Comparison of ENCODE assay signal across 7 cellular contexts in genomic region chr6:52663935-52664184, GRCh38. TPM values are rescaled to one million over a fixed set of nuclear protein-coding genes. Genes with fewer than 3 reads are reported as not detected.
A peak's percentile ranks its signal among the peaks of the same experiment; 100 is the strongest.
DNase-seq lines count a peak whose midpoint lies in the region; ATAC-seq and TF ChIP-seq lines count a peak whose summit lies in the region.

No MANE protein-coding gene starts in this region.

- H3K23ac ChIP-seq in mesenchymal stem cell (ENCODE audit: low read length in 2 of 2): no peak overlapping the region

- H2AFZ ChIP-seq in mammary epithelial cell (ENCODE audit: low read depth, low read length) (peak overlapping the region; percentile 91), mesenchymal stem cell (ENCODE audit: low read depth, low read length) (no peak overlapping the region)

- TF ChIP-seq CTCF in mammary epithelial cell (conservative IDR thresholded peaks at IDR 0.05 in 1 of 2, IDR thresholded peaks at IDR 0.05 in 1 of 2; ENCODE audit: extremely low read depth in 1 of 2, insufficient read depth in 1 of 2, low read depth in 1 of 2, low read length in 2 of 2): no peak
- TF ChIP-seq CTCF in type B pancreatic cell (conservative IDR thresholded peaks at IDR 0.05): peak; percentile 64

- H3K4me2 ChIP-seq in mammary epithelial cell (ENCODE audit: insufficient read depth, low read depth, low read length): peak overlapping the region; percentile 95
- H3K4me2 ChIP-seq in mesenchymal stem cell (ENCODE audit: low read length, poor library complexity, severe bottlenecking): peak overlapping the region; percentile 100

- H4K8ac ChIP-seq in mesenchymal stem cell (ENCODE audit: low read length): no peak overlapping the region

- no peaks in the 10 kb centered on the region for H3K27me3 Mint-ChIP-seq in type B pancreatic cell
- H3K27me3 Mint-ChIP-seq in stimulated activated memory B cell treated with anti-CD40 and anti-IgM and Interleukin-4, amounts not matched to agents 10 μg/mL and 1 μg/mL and 100 μg/mL, for 72 hours: no peaks in the 10 kb centered on the region

- peak overlapping the region in 1 of 2 experiments; percentile 38 for H3K14ac ChIP-seq in mesenchymal stem cell (ENCODE audit: low read length in 2 of 2)

- H3K9me3 ChIP-seq in HUES6 (ENCODE audit: control insufficient read depth, insufficient read depth, low read depth, low read length) (no peaks in the 10 kb centered on the region), mammary epithelial cell (replicated peaks; ENCODE audit: insufficient read depth, low read length) (no peaks in the 10 kb centered on the region), mesenchymal stem cell (ENCODE audit: control insufficient read depth, low read length) (no peaks in the 10 kb centered on the region)

- ATAC-seq in stimulated activated memory B cell treated with anti-CD40 and anti-IgM and Interleukin-4, amounts not matched to agents 10 μg/mL and 1 μg/mL and 100 μg/mL, for 72 hours: no peak

- H3K4me3 Mint-ChIP-seq in type B pancreatic cell: no peak overlapping the region
- H3K4me3 Mint-ChIP-seq in stimulated activated memory B cell treated with anti-CD40 and anti-IgM and Interleukin-4, amounts not matched to agents 10 μg/mL and 1 μg/mL and 100 μg/mL, for 72 hours: no peak overlapping the region

- H3K27me3 ChIP-seq in HUES6 (ENCODE audit: control insufficient read depth, insufficient read depth, low read length) (peaks cover 5% of the 10 kb centered on the region; the same call in 1 of the 2 replicates), mammary epithelial cell (ENCODE audit: insufficient read depth, low read length) (no peaks in the 10 kb centered on the region), mesenchymal stem cell (ENCODE audit: control insufficient read depth in 1 of 2, insufficient read depth in 1 of 2, low read length in 2 of 2) (no peaks in the 10 kb centered on the region)

- peak overlapping the region; percentile 62 for H2BK15ac ChIP-seq in mesenchymal stem cell (ENCODE audit: low read depth, poor library complexity, severe bottlenecking)

- H3K36me3 ChIP-seq in HUES6 (ENCODE audit: control insufficient read depth, insufficient read depth, low read length): peaks cover 12% of the 10 kb centered on the region
- H3K36me3 ChIP-seq in mammary epithelial cell (ENCODE audit: insufficient read depth, low read length): no peaks in the 10 kb centered on the region
- H3K36me3 ChIP-seq in mesenchymal stem cell (ENCODE audit: control insufficient read depth in 1 of 2, insufficient read depth in 2 of 2, low read depth in 1 of 2, low read length in 2 of 2): peaks cover 0 to 16% of the 10 kb centered on the region in 2 experiments

- CTCF ChIA-PET in mammary epithelial cell (lab: Charles Lee; ENCODE audit: low non-redundant PET): no interaction called here

- H3K79me2 ChIP-seq in mammary epithelial cell (ENCODE audit: insufficient read depth, low read length): no peaks in the 10 kb centered on the region

- in situ Hi-C loops in mammary epithelial cell (cut with MboI; ENCODE audit: low sequenced_read_pairs in 2 of 2): loop anchor here (5.0 to 25.0 kb wide), 4 partner anchors 247 to 502 kb away; no protein-coding TSS in a partner anchor

- 2% methylated on average over 11 of the region's 11 CpGs for WGBS in mammary epithelial cell (ENCODE audit: low coverage, missing lambda C conversion rate)
- WGBS in mesenchymal stem cell: under 1% methylated on average over 9 of the region's 11 CpGs

- H2BK12ac ChIP-seq in mesenchymal stem cell (ENCODE audit: low read length in 2 of 2): no peak overlapping the region

- peaks cover 25% of the 10 kb centered on the region for H3K79me1 ChIP-seq in mesenchymal stem cell (replicated peaks; ENCODE audit: low read length, poor library complexity, severe bottlenecking)

- H3K9ac ChIP-seq in HUES6 (ENCODE audit: low read length) (peak overlapping the region; percentile 34), mammary epithelial cell (ENCODE audit: insufficient read depth, low read length) (peak overlapping the region; percentile 39), mesenchymal stem cell (ENCODE audit: low read length) (peak overlapping the region; percentile 85)

- no peak overlapping the region for H4K91ac ChIP-seq in mesenchymal stem cell (ENCODE audit: low read length)

- no peak overlapping the region for H2BK5ac ChIP-seq in mesenchymal stem cell (ENCODE audit: low read depth, low read length, poor library complexity, severe bottlenecking)

- H2BK120ac ChIP-seq in mesenchymal stem cell (ENCODE audit: low read depth, low read length): no peak overlapping the region

- no peak overlapping the region for H3K27ac Mint-ChIP-seq in type B pancreatic cell
- H3K27ac Mint-ChIP-seq in stimulated activated memory B cell treated with anti-CD40 and anti-IgM and Interleukin-4, amounts not matched to agents 10 μg/mL and 1 μg/mL and 100 μg/mL, for 72 hours: no peak overlapping the region

- intact Hi-C loops in mammary epithelial cell (cut with micrococcal nuclease): loop anchor here (1.0 to 10.0 kb wide), 11 partner anchors 32 to 821 kb away; partner anchors contain the start of genes EFHC1, GSTA4 and MCM3

- no peak for DNase-seq in mammary epithelial cell
- DNase-seq in mesenchymal stem cell: no peak
- DNase-seq in type B pancreatic cell (ENCODE audit: extremely low spot score, unreplicated experiment): no peak
- no peak for DNase-seq in activated T-cell treated with anti-CD3 and anti-CD28 coated beads for 4 hours
- no peak for DNase-seq in NCI-H2227 treated with DMSO at 0.1 percent for 48 hours (lab: John Stamatoyannopoulos, UW)

- H3K4ac ChIP-seq in mesenchymal stem cell (ENCODE audit: low read depth in 1 of 2, low read length in 2 of 2): no peak overlapping the region

- H3K27ac ChIP-seq in HUES6 (ENCODE audit: low read depth, low read length): no peak overlapping the region
- peak overlapping the region; percentile 24 for H3K27ac ChIP-seq in mammary epithelial cell (ENCODE audit: insufficient read depth, low read depth, low read length)
- H3K27ac ChIP-seq in mesenchymal stem cell (ENCODE audit: low read length, poor library complexity, severe bottlenecking): no peak overlapping the region

- peak overlapping the region in 1 of 2 experiments; percentile 67 for H3K18ac ChIP-seq in mesenchymal stem cell (ENCODE audit: low read depth in 1 of 2, low read length in 2 of 2)

- dilution Hi-C loops in mammary epithelial cell (cut with HindIII; ENCODE audit: low sequenced_read_pairs): loop anchor here (10.0 to 25.0 kb wide), 2 partner anchors 252 to 379 kb away; partner anchors contain the start of genes EFHC1 and MCM3

- no peaks in the 10 kb centered on the region for H3K9me3 Mint-ChIP-seq in type B pancreatic cell
- H3K9me3 Mint-ChIP-seq in stimulated activated memory B cell treated with anti-CD40 and anti-IgM and Interleukin-4, amounts not matched to agents 10 μg/mL and 1 μg/mL and 100 μg/mL, for 72 hours: no peaks in the 10 kb centered on the region

- BruUV-seq in mammary epithelial cell (replicated peaks; lab: Mats Ljungman, UMichigan): no TSS peak

- H3K4me1 Mint-ChIP-seq in type B pancreatic cell (ENCODE audit: unreplicated experiment): peaks cover 4% of the 10 kb centered on the region
- no peaks in the 10 kb centered on the region for H3K4me1 Mint-ChIP-seq in stimulated activated memory B cell treated with anti-CD40 and anti-IgM and Interleukin-4, amounts not matched to agents 10 μg/mL and 1 μg/mL and 100 μg/mL, for 72 hours

- H2AK5ac ChIP-seq in mesenchymal stem cell (ENCODE audit: low read length, severe bottlenecking): no peak overlapping the region

- H3K4me3 ChIP-seq in HUES6 (ENCODE audit: low read depth, low read length) (peak overlapping the region; percentile 83), mammary epithelial cell (replicated peaks in 1 of 3; ENCODE audit: insufficient read depth in 1 of 3, low read depth in 2 of 3, low read length in 3 of 3) (peak overlapping the region; percentile 66 to 71 (median 70)), mesenchymal stem cell (ENCODE audit: insufficient read depth in 1 of 2, low read depth in 1 of 2, low read length in 2 of 2) (peak overlapping the region; percentile 73 to 92)

- H3K4me1 ChIP-seq in HUES6 (ENCODE audit: control insufficient read depth, insufficient read depth, low read length): peaks cover 5% of the 10 kb centered on the region; the same call in 1 of the 2 replicates
- peaks cover 16% of the 10 kb centered on the region for H3K4me1 ChIP-seq in mammary epithelial cell (ENCODE audit: insufficient read depth, low read length)
- H3K4me1 ChIP-seq in mesenchymal stem cell (ENCODE audit: control insufficient read depth, insufficient read depth, low read depth, low read length): peaks cover 12% of the 10 kb centered on the region

- peaks cover 8% of the 10 kb centered on the region for H3K36me3 Mint-ChIP-seq in type B pancreatic cell
- no peaks in the 10 kb centered on the region for H3K36me3 Mint-ChIP-seq in stimulated activated memory B cell treated with anti-CD40 and anti-IgM and Interleukin-4, amounts not matched to agents 10 μg/mL and 1 μg/mL and 100 μg/mL, for 72 hours

- H4K20me1 ChIP-seq in mammary epithelial cell (ENCODE audit: insufficient read depth, low read length): no peaks in the 10 kb centered on the region

RNA-seq across cellular contexts. Expression of gene TMEM14A, which starts 7.1 kb away (rescaled TPM):
- total RNA-seq in mammary epithelial cell (10 to 100 TPM; 27.2 to 30.4 TPM), type B pancreatic cell (ENCODE audit: low replicate concordance) (37.3 and 39.0 TPM in 2 replicates)
- 28.4 TPM for polyA plus RNA-seq in mammary epithelial cell
- polyA minus RNA-seq in mammary epithelial cell: not detected
- 28.7 TPM for polyA plus RNA-seq in mesenchymal stem cell (2013, experiment 1 of 2)
- polyA plus RNA-seq in mesenchymal stem cell (2013, experiment 2 of 2): 32.6 TPM

Comparison
In these comparisons a context has a peak if more than half of its experiments do, and no peak if none do; other contexts are left out.
1. H3K9ac ChIP-seq: peak in every context shown above with its lines; median percentile 85 in mesenchymal stem cell; 39 in mammary epithelial cell; 34 in HUES6.